ENCODE assay signal across 18 cellular contexts in genomic region chr19:28823338-28823961, GRCh38.
"Had no signal": no experiment of that assay in that cellular context is flagged by ENCODE, and none has a peak within 500 bp of the region (broad histone marks: within the 10 kb centered on the region; RNA-seq: fewer than 3 reads in every experiment).

No MANE protein-coding gene starts in this region.

- H3K27me3 Mint-ChIP-seq: activated naive CD8-positive, alpha-beta T cell treated with anti-CD3 and anti-CD28 coated beads, Interleukin-2, amount 10 ng/mL, durations not matched to agents 7 days and 5 days; stimulated activated memory B cell treated with anti-CD40 and anti-IgM and Interleukin-4, amounts not matched to agents 10 μg/mL and 1 μg/mL and 100 μg/mL, for 72 hours had no signal

- H3K27ac ChIP-seq: epithelial cell of prostate, gastrocnemius medialis, heart left ventricle, right atrium auricular region, tibial nerve had no signal

- H3K27ac Mint-ChIP-seq: activated naive CD8-positive, alpha-beta T cell treated with anti-CD3 and anti-CD28 coated beads, Interleukin-2, amount 10 ng/mL, durations not matched to agents 7 days and 5 days; effector memory CD8-positive, alpha-beta T cell; nephron; progenitor cell of endocrine pancreas; stimulated activated memory B cell treated with anti-CD40 and anti-IgM and Interleukin-4, amounts not matched to agents 10 μg/mL and 1 μg/mL and 100 μg/mL, for 72 hours; T-helper 2 cell treated with Interferon-gamma antibody and Interleukin-4, amounts not matched to agents 5 μg/mL and 100 μg/mL, for 36 hours had no signal

- H3K9me3 ChIP-seq: gastrocnemius medialis, heart left ventricle, right atrium auricular region, tibial nerve had no signal

- H3K27me3 ChIP-seq: gastrocnemius medialis, right atrium auricular region had no signal

- H3K9me3 Mint-ChIP-seq: activated naive CD8-positive, alpha-beta T cell treated with anti-CD3 and anti-CD28 coated beads, Interleukin-2, amount 10 ng/mL, durations not matched to agents 7 days and 5 days; effector memory CD8-positive, alpha-beta T cell; nephron; T-helper 2 cell treated with Interferon-gamma antibody and Interleukin-4, amounts not matched to agents 5 μg/mL and 100 μg/mL, for 36 hours had no signal

- H3K36me3 Mint-ChIP-seq: activated naive CD8-positive, alpha-beta T cell treated with anti-CD3 and anti-CD28 coated beads, Interleukin-2, amount 10 ng/mL, durations not matched to agents 7 days and 5 days; stimulated activated memory B cell treated with anti-CD40 and anti-IgM and Interleukin-4, amounts not matched to agents 10 μg/mL and 1 μg/mL and 100 μg/mL, for 72 hours had no signal

- H3K36me3 ChIP-seq: gastrocnemius medialis, heart left ventricle, right atrium auricular region, tibial nerve had no signal

- H3K4me3 Mint-ChIP-seq: activated naive CD8-positive, alpha-beta T cell treated with anti-CD3 and anti-CD28 coated beads, Interleukin-2, amount 10 ng/mL, durations not matched to agents 7 days and 5 days; effector memory CD8-positive, alpha-beta T cell; nephron; stimulated activated memory B cell treated with anti-CD40 and anti-IgM and Interleukin-4, amounts not matched to agents 10 μg/mL and 1 μg/mL and 100 μg/mL, for 72 hours; T-helper 2 cell treated with Interferon-gamma antibody and Interleukin-4, amounts not matched to agents 5 μg/mL and 100 μg/mL, for 36 hours had no signal

- ATAC-seq: effector memory CD8-positive, alpha-beta T cell; gastrocnemius medialis; heart left ventricle; stimulated activated memory B cell treated with anti-CD40 and anti-IgM and Interleukin-4, amounts not matched to agents 10 μg/mL and 1 μg/mL and 100 μg/mL, for 72 hours had no signal

- H3K4me1 ChIP-seq: gastrocnemius medialis, heart left ventricle, right atrium auricular region, tibial nerve had no signal

- H3K4me1 Mint-ChIP-seq: activated naive CD8-positive, alpha-beta T cell treated with anti-CD3 and anti-CD28 coated beads, Interleukin-2, amount 10 ng/mL, durations not matched to agents 7 days and 5 days; nephron; stimulated activated memory B cell treated with anti-CD40 and anti-IgM and Interleukin-4, amounts not matched to agents 10 μg/mL and 1 μg/mL and 100 μg/mL, for 72 hours had no signal

- DNase-seq: activated CD4-positive, alpha-beta T cell treated with anti-CD3 and anti-CD28 coated beads, Interleukin-2, amount 50 U/mL, for 1 hour; activated CD8-positive, alpha-beta memory T cell treated with anti-CD3 and anti-CD28 coated beads for 24 hours; activated naive CD4-positive, alpha-beta T cell; activated naive CD8-positive, alpha-beta T cell treated with anti-CD3 and anti-CD28 coated beads, Interleukin-2, amount 10 ng/mL, durations not matched to agents 7 days and 5 days; anterior cingulate cortex; cerebellar nuclear complex; effector memory CD8-positive, alpha-beta T cell; gastrocnemius medialis; heart left ventricle; kidney glomerular epithelial cell; stimulated activated CD4-positive, alpha-beta T cell treated with anti-CD3 and anti-CD28 coated beads, Interleukin-2, amount 100 ng/mL, for 48 hours had no signal

- H3K4me3 ChIP-seq: gastrocnemius medialis, heart left ventricle, right atrium auricular region, tibial nerve had no signal
